Comparison of ENCODE assay signal across 1 cellular context in genomic region chr4:4424499-4425115, GRCh38.
TF ChIP-seq lines count a peak whose summit lies in the region.

No MANE protein-coding gene starts in this region.

TF ChIP-seq in H1, 55 proteins besides CTCF, POLR2A, EP300 and RAD21:
- TF ChIP-seq TBP (IDR thresholded peaks at IDR 0.05; ENCODE audit: low read depth, low read length) (no peak), HDAC2 (IDR thresholded peaks at IDR 0.05; ENCODE audit: borderline replicate concordance in 1 of 2, low read depth in 2 of 2, low read length in 2 of 2) (no peak), RBBP5 (IDR thresholded peaks at IDR 0.05; ENCODE audit: borderline replicate concordance, low read depth, low read length) (no peak), JUND (IDR thresholded peaks at IDR 0.05; ENCODE audit: low read length) (no peak), CBX5 (IDR thresholded peaks at IDR 0.05; ENCODE audit: low read depth, low read length) (no peak), BCL11A (IDR thresholded peaks at IDR 0.05; ENCODE audit: low read depth in 2 of 2, low read length in 2 of 2) (no peak), TAF7 (optimal IDR thresholded peaks at IDR 0.05; ENCODE audit: borderline replicate concordance, low read depth, low read length) (no peak), USF2 (IDR thresholded peaks at IDR 0.05; ENCODE audit: low read length) (no peak), RXRA (IDR thresholded peaks at IDR 0.05; ENCODE audit: insufficient read depth, low read depth, low read length) (no peak)
